1 cellular context compared by ENCODE assay signal in genomic region chr16:4370570-4371480, GRCh38.
A peak's percentile ranks its signal among the peaks of the same experiment; 100 is the strongest.
TF ChIP-seq lines count a peak whose summit lies in the region.

No MANE protein-coding gene starts in this region.

TF ChIP-seq in HepG2, 621 proteins besides CTCF, POLR2A, EP300 and RAD21 (continues in another document):
- TF ChIP-seq SOX5 (CRISPR knock-in tag; IDR thresholded peaks at IDR 0.05; ENCODE audit: borderline replicate concordance) (no peak), AHR (CRISPR knock-in tag; IDR thresholded peaks at IDR 0.05) (no peak), HDAC2 (CRISPR knock-in tag; IDR thresholded peaks at IDR 0.05) (no peak; the same call in 1 of the 2 replicates), RBM39 (IDR thresholded peaks at IDR 0.05; ENCODE audit: low read depth, low read length, poor library complexity, severe bottlenecking) (no peak), KAT8 (CRISPR knock-in tag; IDR thresholded peaks at IDR 0.05) (peak; percentile 31; the same call in 1 of the 2 replicates), NR2F1 (CRISPR knock-in tag; IDR thresholded peaks at IDR 0.05) (no peak), LCORL (IDR thresholded peaks at IDR 0.05) (no peak), LCORL (CRISPR knock-in tag; IDR thresholded peaks at IDR 0.05) (peak; percentile 22; the same call in 1 of the 2 replicates), JARID2 (CRISPR knock-in tag; IDR thresholded peaks at IDR 0.05; ENCODE audit: insufficient replicate concordance) (no peak), SOX13 (IDR thresholded peaks at IDR 0.05) (no peak), SOX13 (CRISPR knock-in tag; conservative IDR thresholded peaks at IDR 0.05 in 1 of 2, IDR thresholded peaks at IDR 0.05 in 1 of 2) (peak in 1 of 2 experiments; percentile 42; a peak in 2 of 4 replicates), RFXANK (CRISPR knock-in tag; IDR thresholded peaks at IDR 0.05) (no peak), POLR2AphosphoS2 (IDR thresholded peaks at IDR 0.05; ENCODE audit: low read depth, low read length) (no peak), ZNF7 (CRISPR knock-in tag; IDR thresholded peaks at IDR 0.05) (no peak), EHMT2 (IDR thresholded peaks at IDR 0.05; ENCODE audit: borderline replicate concordance, low read depth, low read length) (no peak), PCBP2 (optimal IDR thresholded peaks at IDR 0.05; ENCODE audit: low read depth, low read length, poor library complexity, severe bottlenecking) (no peak), NFE2L1 (CRISPR knock-in tag; IDR thresholded peaks at IDR 0.05; ENCODE audit: borderline replicate concordance) (no peak), FOXO1 (CRISPR knock-in tag; IDR thresholded peaks at IDR 0.05) (peak; percentile 57), ZSCAN9 (CRISPR knock-in tag; IDR thresholded peaks at IDR 0.05; ENCODE audit: borderline replicate concordance) (no peak), SNAPC4 (CRISPR knock-in tag; IDR thresholded peaks at IDR 0.05) (no peak), CCDC6 (CRISPR knock-in tag; IDR thresholded peaks at IDR 0.05) (no peak), ZNF30 (CRISPR knock-in tag; IDR thresholded peaks at IDR 0.05) (no peak), KLF13 (CRISPR knock-in tag; IDR thresholded peaks at IDR 0.05) (no peak), ARNTL (CRISPR knock-in tag; IDR thresholded peaks at IDR 0.05) (no peak), GATAD2A (CRISPR knock-in tag; IDR thresholded peaks at IDR 0.05) (peak; percentile 68), FOXP1 (IDR thresholded peaks at IDR 0.05) (no peak), FOXP1 (CRISPR knock-in tag; IDR thresholded peaks at IDR 0.05) (no peak), IKZF4 (CRISPR knock-in tag; IDR thresholded peaks at IDR 0.05; ENCODE audit: borderline replicate concordance, low read depth, not compliant biosample characterization) (no peak), PAXIP1 (CRISPR knock-in tag; conservative IDR thresholded peaks at IDR 0.05) (peak; percentile 42), NCOA2 (CRISPR knock-in tag; IDR thresholded peaks at IDR 0.05) (peak; percentile 43; the same call in 1 of the 2 replicates), POLR2AphosphoS5 (IDR thresholded peaks at IDR 0.05; ENCODE audit: low read depth, low read length) (no peak), ZNF432 (CRISPR knock-in tag; IDR thresholded peaks at IDR 0.05; ENCODE audit: borderline replicate concordance) (no peak), PRPF4 (IDR thresholded peaks at IDR 0.05; ENCODE audit: low read depth, low read length, poor library complexity, severe bottlenecking) (no peak), ZNF335 (CRISPR knock-in tag; IDR thresholded peaks at IDR 0.05) (no peak), ATAD3A (CRISPR knock-in tag; IDR thresholded peaks at IDR 0.05) (no peak), ZNF142 (CRISPR knock-in tag; IDR thresholded peaks at IDR 0.05) (no peak), ZNF318 (CRISPR knock-in tag; IDR thresholded peaks at IDR 0.05) (no peak), GPBP1L1 (CRISPR knock-in tag; IDR thresholded peaks at IDR 0.05) (no peak), MTF2 (CRISPR knock-in tag; IDR thresholded peaks at IDR 0.05; ENCODE audit: borderline replicate concordance) (no peak), ZKSCAN1 (IDR thresholded peaks at IDR 0.05; ENCODE audit: low read length) (no peak), ZNF33B (CRISPR knock-in tag; IDR thresholded peaks at IDR 0.05) (no peak)
